ENCODE assay signal across 18 cellular contexts in genomic region chrX:20221902-20222301, GRCh38. TPM values are rescaled to one million over a fixed set of nuclear protein-coding genes. Genes with fewer than 3 reads are reported as not detected.
DNase-seq lines count a peak whose midpoint lies in the region; ATAC-seq and TF ChIP-seq lines count a peak whose summit lies in the region.
"Had no signal": no experiment of that assay in that cellular context is flagged by ENCODE, and none has a peak within 500 bp of the region (broad histone marks: within the 10 kb centered on the region; RNA-seq: fewer than 3 reads in every experiment).

No MANE protein-coding gene starts in this region.

- no peaks in the 10 kb centered on the region for H3K36me3 ChIP-seq in right lobe of liver
- H3K36me3 ChIP-seq: lower lobe of right lung, suprapubic skin had no signal

- TF ChIP-seq POLR2A in right lobe of liver (IDR thresholded peaks at IDR 0.05): no peak

- 13% methylated on average over 3 of the region's 3 CpGs for WGBS in right lobe of liver (ENCODE audit: insufficient coverage, low coverage, low lambda C conversion rate, missing lambda C conversion rate)

- peak; percentile 12 for DNase-seq in AG10803 (ENCODE audit: low read depth)
- DNase-seq in EH (ENCODE audit: low read depth): peak; percentile 33
- peak; percentile 4 for DNase-seq in astrocyte of the hippocampus (ENCODE audit: low read depth, low spot score)
- peak in 2 of 3 donors; percentile 24 to 55 for DNase-seq in right lobe of liver
- DNase-seq in CD1c-positive myeloid dendritic cell (ENCODE audit: extremely low spot score): no peak
- no peak for DNase-seq in RWPE1 (ENCODE audit: low spot score)
- DNase-seq: activated CD4-positive, alpha-beta T cell treated with anti-CD3 and anti-CD28 coated beads for 36 hours; activated T-cell treated with anti-CD3 and anti-CD28 coated beads for 4 hours; caudate nucleus; effector CD8-positive, alpha-beta T cell; foreskin melanocyte; lower lobe of right lung; NCI-H1092 treated with DMSO at 0.1 percent for 48 hours; NCI-H2171 treated with DMSO at 0.1 percent for 48 hours; SHP77 had no signal

- TF ChIP-seq CTCF in AG10803 (conservative IDR thresholded peaks at IDR 0.05; ENCODE audit: low read length) (no peak), right lobe of liver (IDR thresholded peaks at IDR 0.05) (no peak), RWPE1 (conservative IDR thresholded peaks at IDR 0.05; ENCODE audit: low read depth) (no peak)

- intact Hi-C loops in right lobe of liver (cut with DNase I): no loop called here

- POLR2A ChIA-PET in RWPE1 (lab: Yijun Ruan, JAX; ENCODE audit: low non-redundant PET): no interaction called here

- peaks cover 0 to 15% (median 5%) of the 10 kb centered on the region in 4 donors for H3K4me1 ChIP-seq in right lobe of liver

- CTCF ChIA-PET in RWPE1 (lab: Yijun Ruan, JAX): no interaction called here

- H3K4me3 ChIP-seq in AG10803 (ENCODE audit: low read length) (no peak overlapping the region), right lobe of liver (no peak overlapping the region)
- H3K4me3 ChIP-seq: BLaER1 treated with 17β-estradiol and CSF1 and Interleukin-3, amounts not matched to agents 10 nM and 100 nM; lower lobe of right lung; suprapubic skin had no signal

- H3K27me3 ChIP-seq in right lobe of liver: peaks cover 0 to 4% of the 10 kb centered on the region in 2 donors
- H3K27me3 ChIP-seq: BLaER1 treated with 17β-estradiol and CSF1 and Interleukin-3, amounts not matched to agents 10 nM and 100 nM; suprapubic skin had no signal

- no peaks in the 10 kb centered on the region for H3K9me3 ChIP-seq in right lobe of liver
- H3K9me3 ChIP-seq: BLaER1 treated with 17β-estradiol and CSF1 and Interleukin-3, amounts not matched to agents 10 nM and 100 nM; lower lobe of right lung; suprapubic skin had no signal

- peak; percentile 67 to 90 (median 71) for ATAC-seq in right lobe of liver
- ATAC-seq in GM19328 (IDR thresholded peaks at IDR 0.05; ENCODE audit: unreplicated experiment): no peak
- ATAC-seq: activated CD4-positive, alpha-beta T cell treated with anti-CD3 and anti-CD28 coated beads for 36 hours; lower lobe of right lung had no signal

- peak overlapping the region in 2 of 3 donors; percentile 9 for H3K27ac ChIP-seq in right lobe of liver
- H3K27ac ChIP-seq in RWPE1: no peak overlapping the region
- H3K27ac ChIP-seq: BLaER1 treated with 17β-estradiol and CSF1 and Interleukin-3, amounts not matched to agents 10 nM and 100 nM; lower lobe of right lung; suprapubic skin had no signal

RNA-seq across cellular contexts. Expression of gene RPS6KA3, which starts 44.8 kb away (rescaled TPM):
- 10 to 100 TPM; 36.0 to 63.7 (median 44.7) TPM for total RNA-seq in right lobe of liver

Comparison
In these comparisons a context has a peak if more than half of its experiments do, and no peak if none do; other contexts are left out.
1. DNase-seq: peak in AG10803 (single experiment), EH (single experiment), astrocyte of the hippocampus (single experiment) and right lobe of liver (2 of 3); none in CD1c-positive myeloid dendritic cell (single experiment) and RWPE1 (single experiment).